Comparison of ENCODE assay signal across 20 cellular contexts in genomic region chr2:239121600-239122012, GRCh38.
DNase-seq lines count a peak whose midpoint lies in the region; ATAC-seq, FAIRE-seq and TF ChIP-seq lines count a peak whose summit lies in the region.
"Had no signal": no experiment of that assay in that cellular context is flagged by ENCODE, and none has a peak within 500 bp of the region (broad histone marks: within the 10 kb centered on the region; RNA-seq: fewer than 3 reads in every experiment).

No MANE protein-coding gene starts in this region.

- WGBS in sigmoid colon, 2 donors: 86 to 95% methylated on average over 16 of the region's 16 CpGs

- in situ Hi-C loops in brain microvascular endothelial cell (cut with HindIII; ENCODE audit: low pct_ligation_motif_present, low sequenced_read_pairs): no loop called here

- H3K9me3 Mint-ChIP-seq in central memory CD8-positive, alpha-beta T cell: no peaks in the 10 kb centered on the region
- H3K9me3 Mint-ChIP-seq: activated naive CD8-positive, alpha-beta T cell treated with anti-CD3 and anti-CD28 coated beads, Interleukin-2, amount 10 ng/mL, durations not matched to agents 7 days and 5 days; activated T-cell treated with anti-CD3 and anti-CD28 coated beads, Interleukin-2, amount 50 U/mL, for 4 hours had no signal

- no peak for ATAC-seq in central memory CD8-positive, alpha-beta T cell (replicated peaks; ENCODE audit: extremely low read depth, poor library complexity, severe bottlenecking)
- ATAC-seq in GM18861 (IDR thresholded peaks at IDR 0.05; ENCODE audit: unreplicated experiment): no peak
- ATAC-seq: activated T-cell treated with anti-CD3 and anti-CD28 coated beads, Interleukin-2, amount 50 U/mL, for 4 hours had no signal

- no peaks in the 10 kb centered on the region for H3K27me3 Mint-ChIP-seq in central memory CD8-positive, alpha-beta T cell
- H3K27me3 Mint-ChIP-seq: activated CD4-positive, alpha-beta memory T cell treated with anti-CD3 and anti-CD28 coated beads for 36 hours; activated naive CD8-positive, alpha-beta T cell treated with anti-CD3 and anti-CD28 coated beads, Interleukin-2, amount 10 ng/mL, durations not matched to agents 7 days and 5 days had no signal

- H3K27ac ChIP-seq in BLaER1 treated with 17β-estradiol and CSF1 and Interleukin-3, amounts not matched to agents 10 nM and 100 nM: peak overlapping the region in 8 of 11 experiments; percentile 55 to 98 (median 64); a peak in 15 of 22 replicates
- H3K27ac ChIP-seq in sigmoid colon (peak overlapping the region; percentile 40 to 66 (median 57)), brain microvascular endothelial cell (no peak overlapping the region), kidney (ENCODE audit: low read depth in 2 of 2, low read length in 2 of 2) (no peak overlapping the region)
- H3K27ac ChIP-seq: HL-60, vagina had no signal

- DNase-seq in central memory CD8-positive, alpha-beta T cell (ENCODE audit: low spot score in 2 of 2): no peak
- DNase-seq in inferior parietal cortex (ENCODE audit: extremely low spot score) (peak; percentile 44), sigmoid colon (peak; percentile 85), NOMO-1 treated with dmso at 0.1 percent for 144 hours (lab: John Stamatoyannopoulos, UW; ENCODE audit: unreplicated experiment) (no peak), brain microvascular endothelial cell (no peak), kidney (no peak)
- DNase-seq: activated CD4-positive, alpha-beta memory T cell treated with anti-CD3 and anti-CD28 coated beads for 36 hours; activated naive CD8-positive, alpha-beta T cell treated with anti-CD3 and anti-CD28 coated beads, Interleukin-2, amount 10 ng/mL, durations not matched to agents 7 days and 5 days; activated T-cell treated with anti-CD3 and anti-CD28 coated beads, Interleukin-2, amount 50 U/mL, for 4 hours; endodermal cell; GOT3; mesendoderm; NCI-H2029; NCI-H510A treated with DMSO at 0.1 percent for 48 hours; small intestine had no signal

- H3K36me3 Mint-ChIP-seq in central memory CD8-positive, alpha-beta T cell (ENCODE audit: insufficient read depth): peaks cover 23% of the 10 kb centered on the region

- peak overlapping the region in 4 of 10 experiments; percentile 16 to 74 (median 44); a peak in 6 of 20 replicates for H3K4me3 ChIP-seq in BLaER1 treated with 17β-estradiol and CSF1 and Interleukin-3, amounts not matched to agents 10 nM and 100 nM
- H3K4me3 ChIP-seq in sigmoid colon: no peak overlapping the region
- H3K4me3 ChIP-seq in brain microvascular endothelial cell (ENCODE audit: low read depth, low read length): no peak overlapping the region
- H3K4me3 ChIP-seq in kidney (ENCODE audit: low read length in 2 of 2): no peak overlapping the region
- H3K4me3 ChIP-seq: vagina had no signal

- peaks cover 38% of the 10 kb centered on the region for H3K4me1 Mint-ChIP-seq in central memory CD8-positive, alpha-beta T cell
- H3K4me1 Mint-ChIP-seq: endodermal cell had no signal

- no peak overlapping the region for H3K4me3 Mint-ChIP-seq in central memory CD8-positive, alpha-beta T cell
- H3K4me3 Mint-ChIP-seq: activated CD4-positive, alpha-beta memory T cell treated with anti-CD3 and anti-CD28 coated beads for 36 hours; activated naive CD8-positive, alpha-beta T cell treated with anti-CD3 and anti-CD28 coated beads, Interleukin-2, amount 10 ng/mL, durations not matched to agents 7 days and 5 days; activated T-cell treated with anti-CD3 and anti-CD28 coated beads, Interleukin-2, amount 50 U/mL, for 4 hours; endodermal cell had no signal

- H3K9ac ChIP-seq in BLaER1 treated with 17β-estradiol and CSF1 and Interleukin-3, amounts not matched to agents 10 nM and 100 nM: peak overlapping the region in 8 of 11 experiments; percentile 46 to 70 (median 60); a peak in 13 of 22 replicates
- H3K9ac ChIP-seq in kidney (ENCODE audit: low read length in 2 of 2): no peak overlapping the region

- peaks cover 23 to 30% (median 27%) of the 10 kb centered on the region in 11 experiments for H3K36me3 ChIP-seq in BLaER1 treated with 17β-estradiol and CSF1 and Interleukin-3, amounts not matched to agents 10 nM and 100 nM
- H3K36me3 ChIP-seq in sigmoid colon (peaks cover 16 to 44% (median 31%) of the 10 kb centered on the region in 4 donors), brain microvascular endothelial cell (replicated peaks) (peaks cover 5% of the 10 kb centered on the region), kidney (ENCODE audit: control insufficient read depth in 1 of 2, insufficient read depth in 2 of 2, low read length in 2 of 2) (peaks cover 11 to 17% of the 10 kb centered on the region in 2 donors)

- H3K27me3 ChIP-seq in BLaER1 treated with 17β-estradiol and CSF1 and Interleukin-3, amounts not matched to agents 10 nM and 100 nM: peaks cover 0 to 11% (median 0%) of the 10 kb centered on the region in 11 experiments; a peak in 3 of 22 replicates
- H3K27me3 ChIP-seq in sigmoid colon (no peaks in the 10 kb centered on the region), brain microvascular endothelial cell (replicated peaks) (no peaks in the 10 kb centered on the region)
- H3K27me3 ChIP-seq: vagina had no signal

- intact Hi-C loops in sigmoid colon (cut with DNase I) (no loop called here), kidney (cut with DNase I) (no loop called here)

- H3K9me3 ChIP-seq in BLaER1 treated with 17β-estradiol and CSF1 and Interleukin-3, amounts not matched to agents 10 nM and 100 nM (replicated peaks in 1 of 11): peaks cover 0 to 7% (median 0%) of the 10 kb centered on the region in 11 experiments; a peak in 3 of 22 replicates
- no peaks in the 10 kb centered on the region for H3K9me3 ChIP-seq in sigmoid colon
- no peaks in the 10 kb centered on the region for H3K9me3 ChIP-seq in kidney (ENCODE audit: control insufficient read depth in 1 of 2, low read length in 2 of 2)
- H3K9me3 ChIP-seq: vagina had no signal

- peaks cover 0 to 69% (median 6%) of the 10 kb centered on the region in 11 experiments; a peak in 8 of 22 replicates for H4K20me1 ChIP-seq in BLaER1 treated with 17β-estradiol and CSF1 and Interleukin-3, amounts not matched to agents 10 nM and 100 nM

- TF ChIP-seq POLR2A in sigmoid colon (IDR thresholded peaks at IDR 0.05): no peak

- no peak for FAIRE-seq in kidney (lab: Jason Lieb, UNC)
- FAIRE-seq: small intestine, TTC549 had no signal

- no peak for TF ChIP-seq CTCF in sigmoid colon (IDR thresholded peaks at IDR 0.05)
- no peak for TF ChIP-seq CTCF in brain microvascular endothelial cell (IDR thresholded peaks at IDR 0.05; ENCODE audit: low read depth, low read length, missing control alignments)
- TF ChIP-seq CTCF in kidney (IDR thresholded peaks at IDR 0.05; ENCODE audit: borderline replicate concordance, extremely low read depth, insufficient read depth): no peak

- peak overlapping the region; percentile 73 for H3K27ac Mint-ChIP-seq in central memory CD8-positive, alpha-beta T cell (ENCODE audit: low read depth)
- H3K27ac Mint-ChIP-seq: activated CD4-positive, alpha-beta memory T cell treated with anti-CD3 and anti-CD28 coated beads for 36 hours; activated naive CD8-positive, alpha-beta T cell treated with anti-CD3 and anti-CD28 coated beads, Interleukin-2, amount 10 ng/mL, durations not matched to agents 7 days and 5 days; endodermal cell had no signal

- H3K4me1 ChIP-seq in BLaER1 treated with 17β-estradiol and CSF1 and Interleukin-3, amounts not matched to agents 10 nM and 100 nM: peaks cover 69 to 93% (median 84%) of the 10 kb centered on the region in 10 experiments
- H3K4me1 ChIP-seq in sigmoid colon (peaks cover 0 to 45% (median 23%) of the 10 kb centered on the region in 4 donors), kidney (ENCODE audit: control insufficient read depth in 1 of 2, insufficient read depth in 1 of 2, low read depth in 1 of 2, low read length in 2 of 2) (no peaks in the 10 kb centered on the region)
- H3K4me1 ChIP-seq: vagina had no signal

- TF ChIP-seq EP300 in sigmoid colon (IDR thresholded peaks at IDR 0.05): peak in 1 of 4 donors; percentile 6

- H3K4me2 ChIP-seq in BLaER1 treated with 17β-estradiol and CSF1 and Interleukin-3, amounts not matched to agents 10 nM and 100 nM: peak overlapping the region; percentile 83 to 100 (median 95)

Comparison
In these comparisons a context has a peak if more than half of its experiments do, and no peak if none do; other contexts are left out.
1. H3K27ac ChIP-seq: peak in BLaER1 treated with 17β-estradiol and CSF1 and Interleukin-3, amounts not matched to agents 10 nM and 100 nM (8 of 11) and sigmoid colon (4 of 4); none in brain microvascular endothelial cell (single experiment) and kidney (0 of 2).
2. H3K9ac ChIP-seq: peak in BLaER1 treated with 17β-estradiol and CSF1 and Interleukin-3, amounts not matched to agents 10 nM and 100 nM (8 of 11); none in kidney (0 of 2).
3. DNase-seq: peak in inferior parietal cortex (single experiment) and sigmoid colon (single experiment); none in central memory CD8-positive, alpha-beta T cell (0 of 2), NOMO-1 treated with dmso at 0.1 percent for 144 hours (single experiment), brain microvascular endothelial cell (single experiment) and kidney (single experiment).